8 cellular contexts compared by ENCODE assay signal in genomic region chr19:7395360-7395781, GRCh38. TPM values are rescaled to one million over a fixed set of nuclear protein-coding genes. Genes with fewer than 3 reads are reported as not detected.
DNase-seq lines count a peak whose midpoint lies in the region; ATAC-seq and TF ChIP-seq lines count a peak whose summit lies in the region.

No MANE protein-coding gene starts in this region.

- H3K36me3 Mint-ChIP-seq in HFFc6 (ENCODE audit: low read depth) (no peaks in the 10 kb centered on the region), T-cell (peaks cover 19% of the 10 kb centered on the region)

- no peaks in the 10 kb centered on the region for H3K27me3 ChIP-seq in osteoblast (ENCODE audit: insufficient read depth, low read length)

- peak overlapping the region; percentile 89 for H3K4me2 ChIP-seq in osteoblast (ENCODE audit: insufficient read depth, low read length)

- DNase-seq in D341Med (ENCODE audit: low spot score) (peak; percentile 52), HFFc6 (peak; percentile 7), T-cell (no peak), fibroblast of mammary gland (ENCODE audit: low read depth) (peak; percentile 10), osteoblast (ENCODE audit: insufficient read length, low spot score, missing footprints) (peak; percentile 69), NCI-H526 treated with DMSO at 0.1 percent for 48 hours (lab: John Stamatoyannopoulos, UW) (no peak)

- H2AFZ ChIP-seq in osteoblast (ENCODE audit: low read length), result peak overlapping the region; percentile 69

- peaks cover 35% of the 10 kb centered on the region for H3K79me2 ChIP-seq in osteoblast (ENCODE audit: insufficient read depth, low read length)

- H3K4me1 Mint-ChIP-seq in HFFc6 (ENCODE audit: low read depth) (peaks cover 40% of the 10 kb centered on the region), T-cell (peaks cover 35 to 62% (median 59%) of the 10 kb centered on the region in 3 donors)

- CTCF ChIA-PET in T-cell (lab: Charles Lee), result interaction anchor here (0.7 to 1.0 kb wide), 3 partner anchors 41 to 173 kb away, joined by 3 to 5 read pairs (median 4); no protein-coding TSS in a partner anchor

- TF ChIP-seq CTCF in HFFc6 (IDR thresholded peaks at IDR 0.05) (no peak), fibroblast of mammary gland (conservative IDR thresholded peaks at IDR 0.05; ENCODE audit: control insufficient read depth, insufficient read depth, low read depth, low read length) (no peak), osteoblast (IDR thresholded peaks at IDR 0.05; ENCODE audit: extremely low read depth, low read depth, low read length) (no peak)

- POLR2A ChIA-PET in T-cell (lab: Charles Lee), result no interaction called here

- peak overlapping the region; percentile 58 for H3K27ac ChIP-seq in osteoblast (ENCODE audit: low read depth, low read length)

- no peaks in the 10 kb centered on the region for H3K36me3 ChIP-seq in osteoblast (ENCODE audit: insufficient read depth, low read length)

- peak in 3 of 4 experiments; percentile 28 to 32 (median 30) for ATAC-seq in T-cell (replicated peaks in 1 of 4)
- no peak for ATAC-seq in HG03457 (IDR thresholded peaks at IDR 0.05; ENCODE audit: unreplicated experiment)
- ATAC-seq in HG02623 (IDR thresholded peaks at IDR 0.05; ENCODE audit: unreplicated experiment), result no peak

- H3K4me3 ChIP-seq in fibroblast of mammary gland (ENCODE audit: control insufficient read depth, low read depth, low read length) (peak overlapping the region; percentile 82), osteoblast (ENCODE audit: insufficient read depth, low read length) (peak overlapping the region; percentile 96)

- H3K27me3 Mint-ChIP-seq in HFFc6 (ENCODE audit: insufficient read depth), result no peaks in the 10 kb centered on the region; the same call in 1 of the 2 replicates
- no peaks in the 10 kb centered on the region for H3K27me3 Mint-ChIP-seq in T-cell

- peaks cover 33% of the 10 kb centered on the region for H3K4me1 ChIP-seq in osteoblast (ENCODE audit: insufficient read depth, low read length)

- H3K27ac Mint-ChIP-seq in HFFc6 (peak overlapping the region; percentile 55), T-cell (peak overlapping the region; percentile 66 to 71)

- H3K4me3 Mint-ChIP-seq in HFFc6, result peak overlapping the region; percentile 93
- H3K4me3 Mint-ChIP-seq in T-cell, result peak overlapping the region; percentile 78 to 82 (median 80)

- peaks cover 9% of the 10 kb centered on the region for H4K20me1 ChIP-seq in osteoblast (ENCODE audit: insufficient read depth, low read length)

- no peaks in the 10 kb centered on the region for H3K9me3 ChIP-seq in osteoblast (ENCODE audit: low read depth, low read length)

- no peaks in the 10 kb centered on the region for H3K9me3 Mint-ChIP-seq in HFFc6
- H3K9me3 Mint-ChIP-seq in T-cell, result no peaks in the 10 kb centered on the region

RNA-seq across cellular contexts. Expression of gene ARHGEF18, which starts 46.6 kb away (rescaled TPM):
- total RNA-seq in HFFc6 (2021; fragmentation: NEBNext Ultra II Directional; extraction: Animal tissue kit (Norgen Biotek cat#: 25700)), result 10 to 100 TPM; 32.1 to 39.8 (median 35.7) TPM
- total RNA-seq in T-cell (100 to 1,000 TPM; 111 to 145 (median 126) TPM), osteoblast (32.1 and 44.5 TPM in 2 replicates)

Comparison
In these comparisons a context has a peak if more than half of its experiments do, and no peak if none do; other contexts are left out.
1. DNase-seq: peak in D341Med (single experiment), HFFc6 (single experiment), fibroblast of mammary gland (single experiment) and osteoblast (single experiment); none in T-cell (0 of 34) and NCI-H526 treated with DMSO at 0.1 percent for 48 hours (single experiment).
2. ATAC-seq: peak in T-cell (3 of 4); none in HG03457 (single experiment) and HG02623 (single experiment).